Comparison of ENCODE assay signal across 2 cellular contexts in the genomic region with DNA sequence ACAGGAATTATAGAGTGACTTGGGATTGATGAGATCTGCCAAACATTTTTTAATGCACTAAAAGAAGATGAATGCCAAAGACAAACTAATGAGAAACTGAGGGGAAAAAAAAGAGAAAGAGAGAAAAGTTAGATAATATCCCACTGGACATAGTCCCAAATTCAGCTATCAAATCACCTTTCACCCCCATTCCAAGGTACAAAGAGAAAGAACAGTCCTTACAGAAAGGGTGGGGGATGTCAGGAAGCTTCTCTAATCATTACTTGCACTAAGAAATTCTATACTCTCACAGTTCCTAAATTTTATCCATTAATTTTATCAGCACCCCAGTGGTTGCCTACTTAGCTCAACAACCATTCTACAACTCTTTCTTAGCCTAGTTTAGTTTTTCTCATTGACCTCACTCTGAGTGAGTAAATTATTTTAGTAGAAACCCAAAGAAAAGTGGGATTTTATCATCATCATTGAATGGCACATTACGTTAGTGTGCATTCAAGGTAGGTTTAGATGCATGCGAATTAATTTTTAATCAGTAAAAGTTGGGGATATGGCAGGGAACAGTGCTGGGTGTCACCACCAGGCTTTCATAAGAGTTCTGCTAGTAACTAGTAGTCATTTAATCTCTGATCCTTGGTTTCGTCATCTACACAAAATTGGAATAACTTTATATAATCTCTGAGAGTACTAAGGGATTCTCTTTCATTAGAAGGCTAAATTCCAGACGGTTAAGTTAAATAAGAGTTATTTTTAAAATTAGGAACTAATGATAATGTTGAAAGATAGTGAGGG.
TF ChIP-seq lines count a peak whose summit lies in the region.

No MANE protein-coding gene starts in this region.

TF ChIP-seq in liver, 16 proteins besides CTCF, POLR2A, EP300 and RAD21 (continued from another document):
- TF ChIP-seq, protein P1, sequence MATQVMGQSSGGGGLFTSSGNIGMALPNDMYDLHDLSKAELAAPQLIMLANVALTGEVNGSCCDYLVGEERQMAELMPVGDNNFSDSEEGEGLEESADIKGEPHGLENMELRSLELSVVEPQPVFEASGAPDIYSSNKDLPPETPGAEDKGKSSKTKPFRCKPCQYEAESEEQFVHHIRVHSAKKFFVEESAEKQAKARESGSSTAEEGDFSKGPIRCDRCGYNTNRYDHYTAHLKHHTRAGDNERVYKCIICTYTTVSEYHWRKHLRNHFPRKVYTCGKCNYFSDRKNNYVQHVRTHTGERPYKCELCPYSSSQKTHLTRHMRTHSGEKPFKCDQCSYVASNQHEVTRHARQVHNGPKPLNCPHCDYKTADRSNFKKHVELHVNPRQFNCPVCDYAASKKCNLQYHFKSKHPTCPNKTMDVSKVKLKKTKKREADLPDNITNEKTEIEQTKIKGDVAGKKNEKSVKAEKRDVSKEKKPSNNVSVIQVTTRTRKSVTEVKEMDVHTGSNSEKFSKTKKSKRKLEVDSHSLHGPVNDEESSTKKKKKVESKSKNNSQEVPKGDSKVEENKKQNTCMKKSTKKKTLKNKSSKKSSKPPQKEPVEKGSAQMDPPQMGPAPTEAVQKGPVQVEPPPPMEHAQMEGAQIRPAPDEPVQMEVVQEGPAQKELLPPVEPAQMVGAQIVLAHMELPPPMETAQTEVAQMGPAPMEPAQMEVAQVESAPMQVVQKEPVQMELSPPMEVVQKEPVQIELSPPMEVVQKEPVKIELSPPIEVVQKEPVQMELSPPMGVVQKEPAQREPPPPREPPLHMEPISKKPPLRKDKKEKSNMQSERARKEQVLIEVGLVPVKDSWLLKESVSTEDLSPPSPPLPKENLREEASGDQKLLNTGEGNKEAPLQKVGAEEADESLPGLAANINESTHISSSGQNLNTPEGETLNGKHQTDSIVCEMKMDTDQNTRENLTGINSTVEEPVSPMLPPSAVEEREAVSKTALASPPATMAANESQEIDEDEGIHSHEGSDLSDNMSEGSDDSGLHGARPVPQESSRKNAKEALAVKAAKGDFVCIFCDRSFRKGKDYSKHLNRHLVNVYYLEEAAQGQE (IDR thresholded peaks at IDR 0.05) = no peak
- TF ChIP-seq SP1 (IDR thresholded peaks at IDR 0.05) (peak; percentile 90), FOXA2 (IDR thresholded peaks at IDR 0.05) (no peak), HNF4G (IDR thresholded peaks at IDR 0.05) (peak; percentile 57), HNF4A (conservative IDR thresholded peaks at IDR 0.05) (peak; percentile 90 to 91), YY1 (IDR thresholded peaks at IDR 0.05) (no peak), GABPA (IDR thresholded peaks at IDR 0.05 in 1 of 2, conservative IDR thresholded peaks at IDR 0.05 in 1 of 2) (no peak), RXRA (IDR thresholded peaks at IDR 0.05) (peak; percentile 72 to 75)
- TF ChIP-seq, protein P2, sequence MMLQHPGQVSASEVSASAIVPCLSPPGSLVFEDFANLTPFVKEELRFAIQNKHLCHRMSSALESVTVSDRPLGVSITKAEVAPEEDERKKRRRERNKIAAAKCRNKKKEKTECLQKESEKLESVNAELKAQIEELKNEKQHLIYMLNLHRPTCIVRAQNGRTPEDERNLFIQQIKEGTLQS (IDR thresholded peaks at IDR 0.05) = no peak
- TF ChIP-seq, protein P3, sequence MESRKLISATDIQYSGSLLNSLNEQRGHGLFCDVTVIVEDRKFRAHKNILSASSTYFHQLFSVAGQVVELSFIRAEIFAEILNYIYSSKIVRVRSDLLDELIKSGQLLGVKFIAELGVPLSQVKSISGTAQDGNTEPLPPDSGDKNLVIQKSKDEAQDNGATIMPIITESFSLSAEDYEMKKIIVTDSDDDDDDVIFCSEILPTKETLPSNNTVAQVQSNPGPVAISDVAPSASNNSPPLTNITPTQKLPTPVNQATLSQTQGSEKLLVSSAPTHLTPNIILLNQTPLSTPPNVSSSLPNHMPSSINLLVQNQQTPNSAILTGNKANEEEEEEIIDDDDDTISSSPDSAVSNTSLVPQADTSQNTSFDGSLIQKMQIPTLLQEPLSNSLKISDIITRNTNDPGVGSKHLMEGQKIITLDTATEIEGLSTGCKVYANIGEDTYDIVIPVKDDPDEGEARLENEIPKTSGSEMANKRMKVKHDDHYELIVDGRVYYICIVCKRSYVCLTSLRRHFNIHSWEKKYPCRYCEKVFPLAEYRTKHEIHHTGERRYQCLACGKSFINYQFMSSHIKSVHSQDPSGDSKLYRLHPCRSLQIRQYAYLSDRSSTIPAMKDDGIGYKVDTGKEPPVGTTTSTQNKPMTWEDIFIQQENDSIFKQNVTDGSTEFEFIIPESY (IDR thresholded peaks at IDR 0.05) = peak; percentile 18

TF ChIP-seq in HepG2, 621 proteins besides CTCF, POLR2A, EP300 and RAD21 (continued from another document):
- TF ChIP-seq, protein P4, sequence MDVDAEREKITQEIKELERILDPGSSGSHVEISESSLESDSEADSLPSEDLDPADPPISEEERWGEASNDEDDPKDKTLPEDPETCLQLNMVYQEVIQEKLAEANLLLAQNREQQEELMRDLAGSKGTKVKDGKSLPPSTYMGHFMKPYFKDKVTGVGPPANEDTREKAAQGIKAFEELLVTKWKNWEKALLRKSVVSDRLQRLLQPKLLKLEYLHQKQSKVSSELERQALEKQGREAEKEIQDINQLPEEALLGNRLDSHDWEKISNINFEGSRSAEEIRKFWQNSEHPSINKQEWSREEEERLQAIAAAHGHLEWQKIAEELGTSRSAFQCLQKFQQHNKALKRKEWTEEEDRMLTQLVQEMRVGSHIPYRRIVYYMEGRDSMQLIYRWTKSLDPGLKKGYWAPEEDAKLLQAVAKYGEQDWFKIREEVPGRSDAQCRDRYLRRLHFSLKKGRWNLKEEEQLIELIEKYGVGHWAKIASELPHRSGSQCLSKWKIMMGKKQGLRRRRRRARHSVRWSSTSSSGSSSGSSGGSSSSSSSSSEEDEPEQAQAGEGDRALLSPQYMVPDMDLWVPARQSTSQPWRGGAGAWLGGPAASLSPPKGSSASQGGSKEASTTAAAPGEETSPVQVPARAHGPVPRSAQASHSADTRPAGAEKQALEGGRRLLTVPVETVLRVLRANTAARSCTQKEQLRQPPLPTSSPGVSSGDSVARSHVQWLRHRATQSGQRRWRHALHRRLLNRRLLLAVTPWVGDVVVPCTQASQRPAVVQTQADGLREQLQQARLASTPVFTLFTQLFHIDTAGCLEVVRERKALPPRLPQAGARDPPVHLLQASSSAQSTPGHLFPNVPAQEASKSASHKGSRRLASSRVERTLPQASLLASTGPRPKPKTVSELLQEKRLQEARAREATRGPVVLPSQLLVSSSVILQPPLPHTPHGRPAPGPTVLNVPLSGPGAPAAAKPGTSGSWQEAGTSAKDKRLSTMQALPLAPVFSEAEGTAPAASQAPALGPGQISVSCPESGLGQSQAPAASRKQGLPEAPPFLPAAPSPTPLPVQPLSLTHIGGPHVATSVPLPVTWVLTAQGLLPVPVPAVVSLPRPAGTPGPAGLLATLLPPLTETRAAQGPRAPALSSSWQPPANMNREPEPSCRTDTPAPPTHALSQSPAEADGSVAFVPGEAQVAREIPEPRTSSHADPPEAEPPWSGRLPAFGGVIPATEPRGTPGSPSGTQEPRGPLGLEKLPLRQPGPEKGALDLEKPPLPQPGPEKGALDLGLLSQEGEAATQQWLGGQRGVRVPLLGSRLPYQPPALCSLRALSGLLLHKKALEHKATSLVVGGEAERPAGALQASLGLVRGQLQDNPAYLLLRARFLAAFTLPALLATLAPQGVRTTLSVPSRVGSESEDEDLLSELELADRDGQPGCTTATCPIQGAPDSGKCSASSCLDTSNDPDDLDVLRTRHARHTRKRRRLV (CRISPR knock-in tag; IDR thresholded peaks at IDR 0.05) = no peak
- TF ChIP-seq TBX3 (IDR thresholded peaks at IDR 0.05; ENCODE audit: borderline replicate concordance) (no peak), BRD4 (CRISPR knock-in tag; IDR thresholded peaks at IDR 0.05) (no peak), NCOA5 (CRISPR knock-in tag; IDR thresholded peaks at IDR 0.05) (no peak), ZNF792 (CRISPR knock-in tag; IDR thresholded peaks at IDR 0.05) (no peak), ZNF335 (CRISPR knock-in tag; IDR thresholded peaks at IDR 0.05) (no peak), NFATC3 (CRISPR knock-in tag; IDR thresholded peaks at IDR 0.05) (no peak), RFX5 (IDR thresholded peaks at IDR 0.05; ENCODE audit: low read depth, low read length) (no peak), ATAD3A (CRISPR knock-in tag; IDR thresholded peaks at IDR 0.05) (no peak), FOXJ3 (CRISPR knock-in tag; IDR thresholded peaks at IDR 0.05; ENCODE audit: borderline replicate concordance) (no peak), ARHGAP35 (CRISPR knock-in tag; IDR thresholded peaks at IDR 0.05; ENCODE audit: borderline replicate concordance) (no peak), ZNF775 (CRISPR knock-in tag; IDR thresholded peaks at IDR 0.05; ENCODE audit: borderline replicate concordance) (no peak)
- TF ChIP-seq, protein P5, sequence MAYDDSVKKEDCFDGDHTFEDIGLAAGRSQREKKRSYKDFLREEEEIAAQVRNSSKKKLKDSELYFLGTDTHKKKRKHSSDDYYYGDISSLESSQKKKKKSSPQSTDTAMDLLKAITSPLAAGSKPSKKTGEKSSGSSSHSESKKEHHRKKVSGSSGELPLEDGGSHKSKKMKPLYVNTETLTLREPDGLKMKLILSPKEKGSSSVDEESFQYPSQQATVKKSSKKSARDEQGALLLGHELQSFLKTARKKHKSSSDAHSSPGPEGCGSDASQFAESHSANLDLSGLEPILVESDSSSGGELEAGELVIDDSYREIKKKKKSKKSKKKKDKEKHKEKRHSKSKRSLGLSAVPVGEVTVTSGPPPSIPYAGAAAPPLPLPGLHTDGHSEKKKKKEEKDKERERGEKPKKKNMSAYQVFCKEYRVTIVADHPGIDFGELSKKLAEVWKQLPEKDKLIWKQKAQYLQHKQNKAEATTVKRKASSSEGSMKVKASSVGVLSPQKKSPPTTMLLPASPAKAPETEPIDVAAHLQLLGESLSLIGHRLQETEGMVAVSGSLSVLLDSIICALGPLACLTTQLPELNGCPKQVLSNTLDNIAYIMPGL (CRISPR knock-in tag; IDR thresholded peaks at IDR 0.05; ENCODE audit: borderline replicate concordance in 1 of 2, low read depth in 1 of 2) = no peak
TF ChIP-seq in HepG2: peak in this region for 0.
